8 cellular contexts compared by ENCODE assay signal in the genomic region with DNA sequence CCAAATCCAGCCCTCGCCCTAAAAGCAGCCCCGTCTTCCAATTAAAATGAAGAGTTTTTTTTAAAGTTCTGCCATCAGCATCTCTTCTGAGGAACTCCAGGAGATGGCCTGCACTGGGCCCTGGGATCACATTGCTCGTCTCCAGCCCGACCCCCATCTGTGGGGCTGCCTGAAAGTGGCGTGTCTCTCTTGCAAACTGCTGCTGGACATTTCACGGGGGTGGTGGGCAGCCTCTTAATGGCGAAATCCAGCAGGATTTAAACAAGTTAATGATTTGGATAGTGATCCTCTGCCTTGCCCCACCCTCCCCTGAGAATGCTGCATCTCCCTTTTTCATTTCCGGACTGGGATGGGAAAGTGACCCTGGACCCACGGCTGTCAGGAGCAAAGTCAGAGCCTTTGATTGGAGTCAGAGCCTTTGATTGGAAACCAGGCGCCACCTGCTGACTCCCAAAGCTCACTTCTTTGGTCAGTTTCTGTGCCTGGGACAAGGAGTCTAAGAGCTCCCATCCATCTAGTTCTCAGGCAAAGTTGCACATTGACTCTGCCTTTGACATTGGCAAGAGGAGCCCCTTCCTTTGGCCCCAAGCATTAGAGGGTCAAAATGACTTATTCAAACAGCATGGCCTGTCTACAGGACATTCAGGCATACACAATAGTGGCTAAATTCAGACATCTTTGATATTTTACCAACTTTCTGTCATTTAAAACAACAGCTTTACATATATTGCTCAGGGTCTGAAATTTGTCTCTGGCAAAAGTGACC.
DNase-seq lines count a peak whose midpoint lies in the region; ATAC-seq, FAIRE-seq and TF ChIP-seq lines count a peak whose summit lies in the region.

No MANE protein-coding gene starts in this region.

- peak in 1 of 2 experiments; percentile 52; a peak in 2 of 4 replicates for TF ChIP-seq RAD21 in K562 (CRISPR knock-in tag; conservative IDR thresholded peaks at IDR 0.05 in 1 of 2, IDR thresholded peaks at IDR 0.05 in 1 of 2)

- TF ChIP-seq EP300 in K562 (IDR thresholded peaks at IDR 0.05; ENCODE audit: low read length) (no peak), stomach (IDR thresholded peaks at IDR 0.05) (no peak)

- CTCF ChIA-PET in K562 (lab: Yijun Ruan, JAX; ENCODE audit: low intra/inter-chr PET ratio): no interaction called here

- H3K36me3 ChIP-seq in K562 (ENCODE audit: control insufficient read depth, insufficient read depth, low read length) (no peaks in the 10 kb centered on the region), stomach (no peaks in the 10 kb centered on the region)

- DNase-seq in AG20443 (ENCODE audit: low spot score) (peak; percentile 88), NCI-H226 (peak; percentile 59), K562 (ENCODE audit: extremely low read depth in 1 of 4, low spot score in 3 of 4) (peak; percentile 9 to 29 (median 19)), iPS-NIHi11 (ENCODE audit: low spot score) (peak; percentile 81), stomach (peak; percentile 69)
- no peak for DNase-seq in stimulated activated CD4-positive, alpha-beta T cell treated with anti-CD3 and anti-CD28 coated beads, Interleukin-4, amount 100 ng/mL, for 1 hour

- H3K4me3 ChIP-seq in GM12875 (ENCODE audit: low read depth, low read length): no peak overlapping the region
- no peak overlapping the region for H3K4me3 ChIP-seq in K562
- no peak overlapping the region for H3K4me3 ChIP-seq in stomach

- H3K27me3 ChIP-seq in K562 (ENCODE audit: control insufficient read depth in 2 of 2, insufficient read depth in 2 of 2, low read length in 2 of 2): peaks cover 0 to 16% of the 10 kb centered on the region in 2 experiments; a peak in 2 of 5 replicates
- no peaks in the 10 kb centered on the region for H3K27me3 ChIP-seq in stomach

- no peak overlapping the region for H3K27ac ChIP-seq in K562 (ENCODE audit: extremely low read depth, low read depth, low read length)
- no peak overlapping the region for H3K27ac ChIP-seq in stomach

- TF ChIP-seq CTCF in GM12875 (IDR thresholded peaks at IDR 0.05; ENCODE audit: borderline replicate concordance, insufficient read depth, low read depth, low read length): peak; percentile 50; the same call in 1 of the 2 replicates
- TF ChIP-seq CTCF in K562 (IDR thresholded peaks at IDR 0.05 in 2 of 3, conservative IDR thresholded peaks at IDR 0.05 in 1 of 3; ENCODE audit: insufficient read depth in 2 of 3, low read depth in 1 of 3, low read length in 3 of 3): peak; percentile 23 to 44 (median 37); a peak in 3 of 6 replicates
- TF ChIP-seq CTCF in stomach (IDR thresholded peaks at IDR 0.05): peak in 5 of 7 experiments; percentile 36 to 66 (median 62)

- no peaks in the 10 kb centered on the region for H4K20me1 ChIP-seq in K562 (replicated peaks; ENCODE audit: control insufficient read depth, insufficient read depth, low read length)

- H3K4me2 ChIP-seq in K562 (ENCODE audit: insufficient read depth, low read length): no peak overlapping the region

- POLR2A ChIA-PET in K562 (lab: Yijun Ruan, JAX): interaction anchor here (0.7 to 1.4 kb wide), 2 partner anchors 9 to 23 kb away, joined by 3 read pairs; no protein-coding TSS in a partner anchor

- no peak for FAIRE-seq in K562 (lab: Jason Lieb, UNC)

- no peaks in the 10 kb centered on the region for H3K79me2 ChIP-seq in K562 (ENCODE audit: control insufficient read depth, insufficient read depth, low read length)

- ATAC-seq in K562 (0 out of 3 replicates have a peak, but pooled peaks have one; percentile 46), GM21528 (IDR thresholded peaks at IDR 0.05; ENCODE audit: low FRiP score, unreplicated experiment) (no peak)

- H3K9me3 ChIP-seq in K562 (replicated peaks; ENCODE audit: control insufficient read depth, insufficient read depth, low read depth, low read length) (no peaks in the 10 kb centered on the region), stomach (no peaks in the 10 kb centered on the region)

- no peaks in the 10 kb centered on the region for H3K9me1 ChIP-seq in K562 (ENCODE audit: control insufficient read depth, insufficient read depth, low read length)

- no peak for TF ChIP-seq POLR2A in K562 (conservative IDR thresholded peaks at IDR 0.05)
- TF ChIP-seq POLR2A in stomach (IDR thresholded peaks at IDR 0.05): no peak

- no peak overlapping the region for H2AFZ ChIP-seq in K562 (ENCODE audit: low read depth, low read length)

- WGBS in K562 (ENCODE audit: insufficient coverage, low coverage, missing lambda C conversion rate): 2% methylated on average over 9 of the region's 10 CpGs
- 48 to 55% (median 52%) methylated on average over 10 of the region's 10 CpGs for WGBS in stomach, 5 donors

- in situ Hi-C loops in K562 (cut with MboI): loop anchor here (10.0 kb wide), 1 partner anchor 562 kb away; no protein-coding TSS in a partner anchor

- BruUV-seq in K562 (replicated peaks; lab: Mats Ljungman, UMichigan): no TSS peak

- no peak overlapping the region for H3K9ac ChIP-seq in K562 (ENCODE audit: insufficient read depth in 1 of 2, low read depth in 2 of 2, low read length in 2 of 2)

- intact Hi-C loops in K562 (cut with micrococcal nuclease): no loop called here
- intact Hi-C loops in stomach (cut with DNase I; ENCODE audit: low total_unique reads): no loop called here

- no peaks in the 10 kb centered on the region for H3K4me1 ChIP-seq in K562 (replicated peaks in 1 of 2; ENCODE audit: control insufficient read depth in 2 of 2, insufficient read depth in 2 of 2, low read length in 2 of 2)
- H3K4me1 ChIP-seq in stomach: peaks cover 0 to 4% (median 0%) of the 10 kb centered on the region in 4 donors

TF ChIP-seq in K562, 482 proteins besides CTCF, POLR2A, EP300 and RAD21:
- peak; percentile 42; the same call in 1 of the 2 replicates for TF ChIP-seq SMC3 (conservative IDR thresholded peaks at IDR 0.05; ENCODE audit: insufficient read depth, low read depth, low read length)
- TF ChIP-seq SRSF7 (optimal IDR thresholded peaks at IDR 0.05; ENCODE audit: low read depth, low read length): no peak
